ENCODE assay signal across 10 cellular contexts in genomic region chr19:8655340-8655709, GRCh38. TPM values are rescaled to one million over a fixed set of nuclear protein-coding genes. Genes with fewer than 3 reads are reported as not detected.
DNase-seq lines count a peak whose midpoint lies in the region; ATAC-seq and TF ChIP-seq lines count a peak whose summit lies in the region.
"Had no signal": no experiment of that assay in that cellular context is flagged by ENCODE, and none has a peak within 500 bp of the region (broad histone marks: within the 10 kb centered on the region; RNA-seq: fewer than 3 reads in every experiment).

No MANE protein-coding gene starts in this region.

- intact Hi-C loops in body of pancreas (cut with DNase I) = loop anchor here (5.0 kb wide), 1 partner anchor 422 kb away; no protein-coding TSS in a partner anchor

- H3K36me3 Mint-ChIP-seq in immature natural killer cell = no peaks in the 10 kb centered on the region

- in situ Hi-C loops in brain microvascular endothelial cell (cut with HindIII; ENCODE audit: low pct_ligation_motif_present, low sequenced_read_pairs) = no loop called here

- H2AFZ ChIP-seq in KMS-11 (ENCODE audit: low read depth) = peak overlapping the region; percentile 60; the same call in 1 of the 2 replicates

- DNase-seq in activated CD8-positive, alpha-beta memory T cell treated with anti-CD3 and anti-CD28 coated beads for 24 hours = peak; percentile 73
- DNase-seq in immature natural killer cell (peak in 2 of 3 donors; percentile 42 to 49), brain microvascular endothelial cell (no peak), body of pancreas (no peak)

- no peaks in the 10 kb centered on the region for H3K36me3 ChIP-seq in BLaER1 treated with 17β-estradiol and CSF1 and Interleukin-3, amounts not matched to agents 10 nM and 100 nM
- H3K36me3 ChIP-seq in KMS-11 (ENCODE audit: insufficient read depth) (no peaks in the 10 kb centered on the region), brain microvascular endothelial cell (replicated peaks) (no peaks in the 10 kb centered on the region), body of pancreas (replicated peaks in 1 of 2; ENCODE audit: insufficient read depth in 1 of 2, low read depth in 2 of 2) (no peaks in the 10 kb centered on the region)
- H3K36me3 ChIP-seq: BE2C had no signal

- no peaks in the 10 kb centered on the region for H3K9me3 Mint-ChIP-seq in immature natural killer cell

- peak overlapping the region in 3 of 6 donors; percentile 78 for H3K27ac Mint-ChIP-seq in immature natural killer cell

- peak overlapping the region in 2 of 11 experiments; percentile 9 to 24; a peak in 3 of 22 replicates for H3K9ac ChIP-seq in BLaER1 treated with 17β-estradiol and CSF1 and Interleukin-3, amounts not matched to agents 10 nM and 100 nM
- H3K9ac ChIP-seq in KMS-11 = no peak overlapping the region

- peak overlapping the region; percentile 71 to 89 (median 82) for H3K4me3 Mint-ChIP-seq in immature natural killer cell

- no peak overlapping the region; a peak in 1 of 20 replicates for H3K4me3 ChIP-seq in BLaER1 treated with 17β-estradiol and CSF1 and Interleukin-3, amounts not matched to agents 10 nM and 100 nM
- no peak overlapping the region for H3K4me3 ChIP-seq in KMS-11 (IDR thresholded peaks at IDR 0.05; ENCODE audit: insufficient read depth, low read depth, low read length)
- no peak overlapping the region for H3K4me3 ChIP-seq in brain microvascular endothelial cell (ENCODE audit: low read depth, low read length)
- no peak overlapping the region for H3K4me3 ChIP-seq in body of pancreas

- H3K9me3 ChIP-seq in BLaER1 treated with 17β-estradiol and CSF1 and Interleukin-3, amounts not matched to agents 10 nM and 100 nM (replicated peaks in 1 of 11) = no peaks in the 10 kb centered on the region
- H3K9me3 ChIP-seq in body of pancreas = no peaks in the 10 kb centered on the region
- H3K9me3 ChIP-seq: BE2C had no signal

- peaks cover 24 to 53% (median 33%) of the 10 kb centered on the region in 10 experiments for H3K4me1 ChIP-seq in BLaER1 treated with 17β-estradiol and CSF1 and Interleukin-3, amounts not matched to agents 10 nM and 100 nM
- H3K4me1 ChIP-seq in KMS-11 (ENCODE audit: low read depth, poor library complexity, severe bottlenecking) (no peaks in the 10 kb centered on the region), body of pancreas (peaks cover 4% of the 10 kb centered on the region)
- H3K4me1 ChIP-seq: BE2C had no signal

- peaks cover 28 to 67% of the 10 kb centered on the region in 2 donors for H3K4me1 Mint-ChIP-seq in immature natural killer cell

- H3K4me2 ChIP-seq in BLaER1 treated with 17β-estradiol and CSF1 and Interleukin-3, amounts not matched to agents 10 nM and 100 nM = peak overlapping the region; percentile 54 to 94 (median 73)
- no peak overlapping the region; the same call in 1 of the 2 replicates for H3K4me2 ChIP-seq in KMS-11

- peaks cover 0 to 17% (median 3%) of the 10 kb centered on the region in 3 donors for H3K27me3 Mint-ChIP-seq in immature natural killer cell (ENCODE audit: low read depth in 3 of 3)

- no peak for TF ChIP-seq CTCF in KMS-11 (conservative IDR thresholded peaks at IDR 0.05; ENCODE audit: low read depth, low read length)
- no peak for TF ChIP-seq CTCF in brain microvascular endothelial cell (IDR thresholded peaks at IDR 0.05; ENCODE audit: low read depth, low read length, missing control alignments)
- TF ChIP-seq CTCF in body of pancreas (IDR thresholded peaks at IDR 0.05) = no peak

- no peak overlapping the region for H3K27ac ChIP-seq in BLaER1 treated with 17β-estradiol and CSF1 and Interleukin-3, amounts not matched to agents 10 nM and 100 nM
- H3K27ac ChIP-seq in KMS-11 (no peak overlapping the region), brain microvascular endothelial cell (no peak overlapping the region), body of pancreas (no peak overlapping the region)

- H3K79me2 ChIP-seq in KMS-11 (ENCODE audit: insufficient read depth, low read depth) = no peaks in the 10 kb centered on the region

- ATAC-seq in GM21529 (IDR thresholded peaks at IDR 0.05; ENCODE audit: unreplicated experiment) = no peak
- ATAC-seq in body of pancreas = no peak
- no peak for ATAC-seq in HG03025 (IDR thresholded peaks at IDR 0.05; ENCODE audit: low FRiP score, unreplicated experiment)

- peaks cover 0 to 27% (median 11%) of the 10 kb centered on the region in 11 experiments; a peak in 15 of 22 replicates for H3K27me3 ChIP-seq in BLaER1 treated with 17β-estradiol and CSF1 and Interleukin-3, amounts not matched to agents 10 nM and 100 nM
- peaks cover 21% of the 10 kb centered on the region; the same call in 1 of the 2 replicates for H3K27me3 ChIP-seq in KMS-11 (ENCODE audit: insufficient read depth, low read depth)
- H3K27me3 ChIP-seq in brain microvascular endothelial cell (replicated peaks) = no peaks in the 10 kb centered on the region
- H3K27me3 ChIP-seq in body of pancreas = no peaks in the 10 kb centered on the region

- 63 to 65% methylated on average over 4 to 12 of the region's 12 CpGs for WGBS in body of pancreas, 2 donors

- TF ChIP-seq POLR2A in body of pancreas (IDR thresholded peaks at IDR 0.05) = no peak

- no peaks in the 10 kb centered on the region for H4K20me1 ChIP-seq in BLaER1 treated with 17β-estradiol and CSF1 and Interleukin-3, amounts not matched to agents 10 nM and 100 nM
- H4K20me1 ChIP-seq in KMS-11 (ENCODE audit: insufficient read depth) = no peaks in the 10 kb centered on the region

RNA-seq across cellular contexts. Expression of gene NFILZ, which starts 24.9 kb away (rescaled TPM):
- not detected for polyA plus RNA-seq in immature natural killer cell
- total RNA-seq in body of pancreas = not detected
- total RNA-seq: subcutaneous adipose tissue had no signal

RNA-seq across cellular contexts. Expression of gene ACTL9, which starts 43.3 kb away (rescaled TPM):
- polyA plus RNA-seq in immature natural killer cell = not detected
- not detected for total RNA-seq in body of pancreas
- total RNA-seq: subcutaneous adipose tissue had no signal

RNA-seq across cellular contexts. Expression of gene ADAMTS10, which starts 44.8 kb away (rescaled TPM):
- 1 to 10 TPM; 1.4 to 7.4 (median 2.3) TPM for polyA plus RNA-seq in immature natural killer cell
- total RNA-seq in body of pancreas = 10 to 100 TPM; 19.1 to 36.6 TPM

Comparison
In these comparisons a context has a peak if more than half of its experiments do, and no peak if none do; other contexts are left out.
1. DNase-seq: peak in activated CD8-positive, alpha-beta memory T cell treated with anti-CD3 and anti-CD28 coated beads for 24 hours (single experiment) and immature natural killer cell (2 of 3); none in brain microvascular endothelial cell (single experiment) and body of pancreas (0 of 4).